ENCODE assay signal across 12 cellular contexts in the genomic region with DNA sequence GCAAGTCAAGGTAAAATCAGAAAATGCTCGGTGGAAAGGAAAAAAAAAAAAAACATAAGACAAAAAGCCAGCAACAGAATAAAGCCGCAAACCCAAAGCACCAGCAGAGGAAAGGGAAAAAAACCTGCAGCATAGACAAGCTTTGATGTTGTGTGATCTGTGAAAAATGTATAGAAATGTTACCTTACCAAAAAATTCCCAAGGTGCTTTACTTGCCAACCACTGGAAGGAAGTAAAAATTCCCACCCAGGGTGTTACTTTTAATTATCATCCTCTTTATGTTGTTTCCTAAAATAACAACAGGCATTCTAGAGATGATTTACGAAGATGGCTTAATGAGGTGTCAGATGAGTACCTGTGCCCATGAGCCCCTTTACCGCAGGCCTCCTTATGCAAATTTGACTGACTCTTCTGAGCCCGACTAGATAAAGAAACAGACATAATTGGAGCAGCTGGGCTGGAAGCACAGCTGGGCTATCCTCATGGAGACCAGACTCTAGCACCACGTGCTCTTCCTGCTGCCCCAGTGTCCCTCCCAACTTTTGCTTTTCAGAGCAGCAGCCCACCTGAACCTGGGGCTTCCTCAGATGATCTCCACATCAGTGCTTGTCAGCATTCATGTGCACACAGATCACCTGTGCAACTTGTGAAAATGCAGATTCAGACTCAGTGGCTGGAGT. TPM values are rescaled to one million over a fixed set of nuclear protein-coding genes. Genes with fewer than 3 reads are reported as not detected.
DNase-seq lines count a peak whose midpoint lies in the region; ATAC-seq lines count a peak whose summit lies in the region.
"Had no signal": no experiment of that assay in that cellular context is flagged by ENCODE, and none has a peak within 500 bp of the region (broad histone marks: within the 10 kb centered on the region; RNA-seq: fewer than 3 reads in every experiment).

No MANE protein-coding gene starts in this region.

- DNase-seq in COLO668 (lab: John Stamatoyannopoulos, UW; ENCODE audit: unreplicated experiment) (peak; percentile 33), NCI-H69 (lab: John Stamatoyannopoulos, UW) (peak; percentile 51), HT-29 (ENCODE audit: low spot score) (no peak), KBM-7 (no peak)
- no peak for DNase-seq in activated naive CD8-positive, alpha-beta T cell treated with anti-CD3 and anti-CD28 coated beads, Interleukin-2, amount 10 ng/mL, durations not matched to agents 7 days and 5 days
- DNase-seq: amniotic stem cell, GOT3, Kasumi-1, SHP77 treated with DMSO at 0.1 percent for 48 hours had no signal

- in situ Hi-C loops in KBM-7 (cut with MboI; ENCODE audit: low pct_unique_long_range_greater_than_20kb, low sequenced_read_pairs) = no loop called here

- H3K4me1 Mint-ChIP-seq in activated naive CD8-positive, alpha-beta T cell treated with anti-CD3 and anti-CD28 coated beads, Interleukin-2, amount 10 ng/mL, durations not matched to agents 7 days and 5 days = peaks cover 39% of the 10 kb centered on the region

- no peaks in the 10 kb centered on the region for H3K27me3 Mint-ChIP-seq in activated naive CD8-positive, alpha-beta T cell treated with anti-CD3 and anti-CD28 coated beads, Interleukin-2, amount 10 ng/mL, durations not matched to agents 7 days and 5 days

- H3K9me3 Mint-ChIP-seq in activated naive CD8-positive, alpha-beta T cell treated with anti-CD3 and anti-CD28 coated beads, Interleukin-2, amount 10 ng/mL, durations not matched to agents 7 days and 5 days = peaks cover 3% of the 10 kb centered on the region

- POLR2A ChIA-PET in activated naive CD8-positive, alpha-beta T cell treated with anti-CD3 and anti-CD28 coated beads, Interleukin-2, amount 10 ng/mL, durations not matched to agents 7 days and 5 days (lab: Charles Lee) = interaction anchor here (0.9 to 1.7 kb wide), 3 partner anchors 16 to 107 kb away, joined by 3 to 9 read pairs (median 8); a partner anchor contains a TSS

- H3K4me3 Mint-ChIP-seq in activated naive CD8-positive, alpha-beta T cell treated with anti-CD3 and anti-CD28 coated beads, Interleukin-2, amount 10 ng/mL, durations not matched to agents 7 days and 5 days = peak overlapping the region; percentile 53

- peak; percentile 55 for ATAC-seq in GM19351 (IDR thresholded peaks at IDR 0.05; ENCODE audit: unreplicated experiment)
- ATAC-seq in activated naive CD8-positive, alpha-beta T cell treated with anti-CD3 and anti-CD28 coated beads, Interleukin-2, amount 10 ng/mL, durations not matched to agents 7 days and 5 days (ENCODE audit: low read depth) = peak; percentile 57
- ATAC-seq in HG03457 (IDR thresholded peaks at IDR 0.05; ENCODE audit: unreplicated experiment) = no peak
- no peak for ATAC-seq in HG03378 (IDR thresholded peaks at IDR 0.05; ENCODE audit: unreplicated experiment)

- H3K36me3 Mint-ChIP-seq in activated naive CD8-positive, alpha-beta T cell treated with anti-CD3 and anti-CD28 coated beads, Interleukin-2, amount 10 ng/mL, durations not matched to agents 7 days and 5 days = peaks cover 39% of the 10 kb centered on the region

- H3K27ac Mint-ChIP-seq in activated naive CD8-positive, alpha-beta T cell treated with anti-CD3 and anti-CD28 coated beads, Interleukin-2, amount 10 ng/mL, durations not matched to agents 7 days and 5 days = peak overlapping the region; percentile 87

RNA-seq across cellular contexts. Expression of a gene that starts 41.5 kb away (rescaled TPM):
- 100 to 1,000 TPM; 315 to 318 TPM for total RNA-seq in activated naive CD8-positive, alpha-beta T cell treated with anti-CD3 and anti-CD28 coated beads, Interleukin-2, amount 10 ng/mL, durations not matched to agents 7 days and 5 days
- total RNA-seq in HT-29 (2014; rRNA removed; shearing (Covaris generic)) = 124 and 133 TPM in 2 replicates

RNA-seq across cellular contexts. Expression of a gene that starts 43.7 kb away (rescaled TPM):
- 10 to 100 TPM; 28.3 to 30.2 TPM for total RNA-seq in activated naive CD8-positive, alpha-beta T cell treated with anti-CD3 and anti-CD28 coated beads, Interleukin-2, amount 10 ng/mL, durations not matched to agents 7 days and 5 days
- 20.8 and 25.0 TPM in 2 replicates for total RNA-seq in HT-29 (2014; rRNA removed; shearing (Covaris generic))

Comparison
In these comparisons a context has a peak if more than half of its experiments do, and no peak if none do; other contexts are left out.
1. DNase-seq: peak in COLO668 (single experiment) and NCI-H69 (single experiment); none in activated naive CD8-positive, alpha-beta T cell treated with anti-CD3 and anti-CD28 coated beads, Interleukin-2, amount 10 ng/mL, durations not matched to agents 7 days and 5 days (single experiment), HT-29 (single experiment) and KBM-7 (single experiment).
2. ATAC-seq: peak in GM19351 (single experiment) and activated naive CD8-positive, alpha-beta T cell treated with anti-CD3 and anti-CD28 coated beads, Interleukin-2, amount 10 ng/mL, durations not matched to agents 7 days and 5 days (single experiment); none in HG03457 (single experiment) and HG03378 (single experiment).